Comparison of ENCODE assay signal across 13 cellular contexts in genomic region chr4:3385719-3386440, GRCh38. TPM values are rescaled to one million over a fixed set of nuclear protein-coding genes. Genes with fewer than 3 reads are reported as not detected.
DNase-seq lines count a peak whose midpoint lies in the region; ATAC-seq lines count a peak whose summit lies in the region.
"Had no signal": no experiment of that assay in that cellular context is flagged by ENCODE, and none has a peak within 500 bp of the region (broad histone marks: within the 10 kb centered on the region; RNA-seq: fewer than 3 reads in every experiment).

No MANE protein-coding gene starts in this region.

- H3K27ac Mint-ChIP-seq in activated naive CD8-positive, alpha-beta T cell treated with anti-CD3 and anti-CD28 coated beads, Interleukin-2, amount 50 U/mL, for 24 hours = peak overlapping the region; percentile 12
- peak overlapping the region in 2 of 6 donors; percentile 31 to 55 for H3K27ac Mint-ChIP-seq in immature natural killer cell
- H3K27ac Mint-ChIP-seq: activated CD8-positive, alpha-beta memory T cell treated with anti-CD3 and anti-CD28 coated beads, Interleukin-2, amount 10 ng/mL, durations not matched to agents 7 days and 5 days had no signal

- H3K27ac ChIP-seq in skin epidermis = peak overlapping the region; percentile 74 to 98 (median 91)

- peaks cover 13% of the 10 kb centered on the region for H3K4me1 Mint-ChIP-seq in activated naive CD8-positive, alpha-beta T cell treated with anti-CD3 and anti-CD28 coated beads, Interleukin-2, amount 50 U/mL, for 24 hours
- H3K4me1 Mint-ChIP-seq in immature natural killer cell = peaks cover 19 to 23% of the 10 kb centered on the region in 2 donors

- H3K4me3 Mint-ChIP-seq in activated naive CD8-positive, alpha-beta T cell treated with anti-CD3 and anti-CD28 coated beads, Interleukin-2, amount 50 U/mL, for 24 hours = no peak overlapping the region
- H3K4me3 Mint-ChIP-seq in immature natural killer cell = peak overlapping the region; percentile 15 to 66 (median 50)

- peaks cover 4% of the 10 kb centered on the region for H3K27me3 Mint-ChIP-seq in activated naive CD8-positive, alpha-beta T cell treated with anti-CD3 and anti-CD28 coated beads, Interleukin-2, amount 50 U/mL, for 24 hours
- peaks cover 4 to 7% (median 6%) of the 10 kb centered on the region in 3 donors for H3K27me3 Mint-ChIP-seq in immature natural killer cell (ENCODE audit: low read depth in 3 of 3)

- H3K9me3 Mint-ChIP-seq in activated naive CD8-positive, alpha-beta T cell treated with anti-CD3 and anti-CD28 coated beads, Interleukin-2, amount 50 U/mL, for 24 hours = peaks cover 7% of the 10 kb centered on the region
- H3K9me3 Mint-ChIP-seq in immature natural killer cell = peaks cover 0 to 4% (median 2%) of the 10 kb centered on the region in 6 donors

- ATAC-seq in activated naive CD8-positive, alpha-beta T cell treated with anti-CD3 and anti-CD28 coated beads, Interleukin-2, amount 50 U/mL, for 24 hours = no peak
- no peak for ATAC-seq in GM19328 (IDR thresholded peaks at IDR 0.05; ENCODE audit: unreplicated experiment)

- DNase-seq in D341Med (ENCODE audit: low spot score) = peak; percentile 22
- no peak for DNase-seq in activated naive CD8-positive, alpha-beta T cell treated with anti-CD3 and anti-CD28 coated beads, Interleukin-2, amount 50 U/mL, for 24 hours
- no peak for DNase-seq in immature natural killer cell
- no peak for DNase-seq in hippocampal formation (lab: John Stamatoyannopoulos, UW)
- DNase-seq in activated gamma-delta T cell (lab: John Stamatoyannopoulos, UW) = no peak
- DNase-seq in NCI-H748 (lab: John Stamatoyannopoulos, UW; ENCODE audit: unreplicated experiment) = no peak
- DNase-seq: activated CD8-positive, alpha-beta memory T cell treated with anti-CD3 and anti-CD28 coated beads, Interleukin-2, amount 10 ng/mL, durations not matched to agents 7 days and 5 days; naive thymus-derived CD4-positive, alpha-beta T cell; NCI-H226; stimulated activated CD4-positive, alpha-beta T cell treated with anti-CD3 and anti-CD28 coated beads, Interleukin-2, amount 100 ng/mL, for 48 hours had no signal

- H3K36me3 Mint-ChIP-seq in activated naive CD8-positive, alpha-beta T cell treated with anti-CD3 and anti-CD28 coated beads, Interleukin-2, amount 50 U/mL, for 24 hours (ENCODE audit: low read depth) = peaks cover 2% of the 10 kb centered on the region
- H3K36me3 Mint-ChIP-seq in immature natural killer cell = peaks cover 0 to 3% (median 0%) of the 10 kb centered on the region in 3 donors

- H3K4me3 ChIP-seq in skin epidermis = peak overlapping the region; percentile 20 to 48 (median 33)
- H3K4me3 ChIP-seq: SK-N-MC had no signal

RNA-seq across cellular contexts. Expression of gene HGFAC, which starts 55.9 kb away (rescaled TPM):
- polyA plus RNA-seq in immature natural killer cell = not detected
- polyA plus RNA-seq: naive thymus-derived CD4-positive, alpha-beta T cell had no signal
